25 cellular contexts compared by ENCODE assay signal in genomic region chr10:61814160-61814559, GRCh38.
DNase-seq lines count a peak whose midpoint lies in the region; ATAC-seq, FAIRE-seq and TF ChIP-seq lines count a peak whose summit lies in the region.
"Had no signal": no experiment of that assay in that cellular context is flagged by ENCODE, and none has a peak within 500 bp of the region (broad histone marks: within the 10 kb centered on the region; RNA-seq: fewer than 3 reads in every experiment).

No MANE protein-coding gene starts in this region.

- no peak for TF ChIP-seq POLR2A in A549 (IDR thresholded peaks at IDR 0.05; ENCODE audit: low read length)

- peaks cover 19% of the 10 kb centered on the region for H3K4me1 Mint-ChIP-seq in activated CD8-positive, alpha-beta memory T cell treated with anti-CD3 and anti-CD28 coated beads, Interleukin-2, amount 10 ng/mL, durations not matched to agents 7 days and 5 days
- H3K4me1 Mint-ChIP-seq: CD14-positive monocyte; CD4-positive, alpha-beta memory T cell; CD4-positive, CD25-positive, alpha-beta regulatory T cell; CD8-positive, alpha-beta memory T cell had no signal

- H3K27me3 Mint-ChIP-seq in activated CD8-positive, alpha-beta memory T cell treated with anti-CD3 and anti-CD28 coated beads, Interleukin-2, amount 10 ng/mL, durations not matched to agents 7 days and 5 days, result no peaks in the 10 kb centered on the region

- peaks cover 7% of the 10 kb centered on the region for H3K36me3 Mint-ChIP-seq in activated CD8-positive, alpha-beta memory T cell treated with anti-CD3 and anti-CD28 coated beads, Interleukin-2, amount 10 ng/mL, durations not matched to agents 7 days and 5 days
- H3K36me3 Mint-ChIP-seq: CD14-positive monocyte; CD4-positive, alpha-beta memory T cell; CD4-positive, CD25-positive, alpha-beta regulatory T cell; CD8-positive, alpha-beta memory T cell had no signal

- H3K79me2 ChIP-seq in osteoblast (ENCODE audit: insufficient read depth, low read length), result no peaks in the 10 kb centered on the region

- H4K20me1 ChIP-seq in osteoblast (ENCODE audit: insufficient read depth, low read length), result no peaks in the 10 kb centered on the region
- H4K20me1 ChIP-seq: BLaER1 had no signal

- H3K4me2 ChIP-seq in A549, result no peak overlapping the region
- H3K4me2 ChIP-seq in osteoblast (ENCODE audit: insufficient read depth, low read length), result no peak overlapping the region
- H3K4me2 ChIP-seq: BLaER1 had no signal

- no peak for ATAC-seq in activated CD8-positive, alpha-beta memory T cell treated with anti-CD3 and anti-CD28 coated beads, Interleukin-2, amount 10 ng/mL, durations not matched to agents 7 days and 5 days
- ATAC-seq in A549, result no peak
- ATAC-seq in Panc1, result no peak
- no peak for ATAC-seq in HG03378 (IDR thresholded peaks at IDR 0.05; ENCODE audit: unreplicated experiment)

- CTCF ChIA-PET in activated CD8-positive, alpha-beta memory T cell treated with anti-CD3 and anti-CD28 coated beads, Interleukin-2, amount 10 ng/mL, durations not matched to agents 7 days and 5 days (lab: Charles Lee), result interaction anchor here (1.3 to 1.4 kb wide), 2 partner anchors 21 to 64 kb away, joined by 3 to 6 read pairs; no protein-coding TSS in a partner anchor
- CTCF ChIA-PET in A549 (lab: Yijun Ruan, JAX) (interaction anchor here (1.8 kb wide), 1 partner anchor 21 kb away, joined by 6 read pairs; no protein-coding TSS in a partner anchor), Panc1 (lab: Charles Lee) (interaction anchor here (0.7 to 1.0 kb wide), 2 partner anchors 24 to 1120 kb away, joined by 3 to 13 read pairs; no protein-coding TSS in a partner anchor)

- no peak for DNase-seq in activated CD8-positive, alpha-beta memory T cell treated with anti-CD3 and anti-CD28 coated beads, Interleukin-2, amount 10 ng/mL, durations not matched to agents 7 days and 5 days
- DNase-seq in activated CD8-positive, alpha-beta memory T cell treated with anti-CD3 and anti-CD28 coated beads, Interleukin-2, amount 50 U/mL, for 4 hours, result no peak
- DNase-seq in A549 (ENCODE audit: low read depth in 1 of 2, low spot score in 1 of 2) (no peak), Panc1 (ENCODE audit: low read depth, low spot score) (no peak), osteoblast (ENCODE audit: insufficient read length, low spot score, missing footprints) (peak; percentile 4), HT-29 (ENCODE audit: low spot score) (no peak), COLO829 (ENCODE audit: low spot score) (no peak)
- DNase-seq: ACHN; BE2C; C1 segment of cervical spinal cord; Caco-2; Calu3; CD4-positive, alpha-beta memory T cell; CD4-positive, CD25-positive, alpha-beta regulatory T cell; CD8-positive, alpha-beta memory T cell; DMS79 treated with DMSO at 0.1 percent for 48 hours; GF-D8 had no signal

- no peak overlapping the region for H3K4me3 Mint-ChIP-seq in activated CD8-positive, alpha-beta memory T cell treated with anti-CD3 and anti-CD28 coated beads, Interleukin-2, amount 10 ng/mL, durations not matched to agents 7 days and 5 days
- H3K4me3 Mint-ChIP-seq: CD14-positive monocyte; CD4-positive, alpha-beta memory T cell; CD4-positive, CD25-positive, alpha-beta regulatory T cell; CD8-positive, alpha-beta memory T cell had no signal

- no peak for FAIRE-seq in A549 (lab: Jason Lieb, UNC)
- FAIRE-seq: D721Med, G401.6, GM12891, GM18507 had no signal

- no peaks in the 10 kb centered on the region for H3K27me3 ChIP-seq in Panc1 (ENCODE audit: control insufficient read depth, insufficient read depth, low read length)
- no peaks in the 10 kb centered on the region for H3K27me3 ChIP-seq in osteoblast (ENCODE audit: insufficient read depth, low read length)
- H3K27me3 ChIP-seq: BE2C, BLaER1 had no signal

- POLR2A ChIA-PET in A549 (lab: Yijun Ruan, JAX), result no interaction called here
- POLR2A ChIA-PET in Panc1 (lab: Charles Lee), result no interaction called here

- in situ Hi-C loops in Panc1 (cut with HindIII; ENCODE audit: low pct_unique_long_range_greater_than_20kb, low sequenced_read_pairs), result no loop called here

- intact Hi-C loops in Panc1 (cut with micrococcal nuclease; ENCODE audit: unreplicated experiment), result no loop called here

- no peaks in the 10 kb centered on the region for H3K9me3 Mint-ChIP-seq in activated CD8-positive, alpha-beta memory T cell treated with anti-CD3 and anti-CD28 coated beads, Interleukin-2, amount 10 ng/mL, durations not matched to agents 7 days and 5 days (ENCODE audit: low read depth)
- H3K9me3 Mint-ChIP-seq: CD4-positive, alpha-beta memory T cell; CD8-positive, alpha-beta memory T cell had no signal

- H3K4me3 ChIP-seq in A549 (no peak overlapping the region), Panc1 (ENCODE audit: low read depth in 2 of 2, low read length in 2 of 2) (no peak overlapping the region), osteoblast (ENCODE audit: insufficient read depth, low read length) (no peak overlapping the region)
- H3K4me3 ChIP-seq: BLaER1 had no signal

- H3K36me3 ChIP-seq in Panc1 (ENCODE audit: control insufficient read depth, insufficient read depth, low read length) (no peaks in the 10 kb centered on the region), osteoblast (ENCODE audit: insufficient read depth, low read length) (no peaks in the 10 kb centered on the region)
- H3K36me3 ChIP-seq: BE2C, BLaER1 had no signal

- H3K9me3 ChIP-seq in A549 (no peaks in the 10 kb centered on the region), Panc1 (ENCODE audit: control insufficient read depth, insufficient read depth, low read depth, low read length) (no peaks in the 10 kb centered on the region), osteoblast (ENCODE audit: low read depth, low read length) (no peaks in the 10 kb centered on the region)
- H3K9me3 ChIP-seq: BE2C, BLaER1, Caco-2 had no signal

- WGBS in A549 (ENCODE audit: missing lambda C conversion rate), result 91% methylated on average over 2 of the region's 2 CpGs

- TF ChIP-seq CTCF in A549 (IDR thresholded peaks at IDR 0.05) (no peak), Panc1 (IDR thresholded peaks at IDR 0.05) (no peak), osteoblast (IDR thresholded peaks at IDR 0.05; ENCODE audit: extremely low read depth, low read depth, low read length) (no peak)

- H3K4me1 ChIP-seq in A549 (no peaks in the 10 kb centered on the region), Panc1 (ENCODE audit: control insufficient read depth, insufficient read depth, low read length) (no peaks in the 10 kb centered on the region), osteoblast (ENCODE audit: insufficient read depth, low read length) (no peaks in the 10 kb centered on the region)
- H3K4me1 ChIP-seq: BE2C, BLaER1, Caco-2 had no signal

- no peak overlapping the region for H2AFZ ChIP-seq in osteoblast (ENCODE audit: low read length)

- H3K27ac Mint-ChIP-seq in activated CD8-positive, alpha-beta memory T cell treated with anti-CD3 and anti-CD28 coated beads, Interleukin-2, amount 10 ng/mL, durations not matched to agents 7 days and 5 days, result peak overlapping the region; percentile 5
- H3K27ac Mint-ChIP-seq: CD14-positive monocyte; CD4-positive, alpha-beta memory T cell; CD4-positive, CD25-positive, alpha-beta regulatory T cell had no signal

- no peak for TF ChIP-seq RAD21 in A549 (conservative IDR thresholded peaks at IDR 0.05 in 1 of 2, IDR thresholded peaks at IDR 0.05 in 1 of 2)

- no peak for TF ChIP-seq EP300 in A549 (IDR thresholded peaks at IDR 0.05)

- H3K27ac ChIP-seq in A549, result no peak overlapping the region
- peak overlapping the region; percentile 45; the same call in 1 of the 2 replicates for H3K27ac ChIP-seq in Panc1 (ENCODE audit: low read length)
- H3K27ac ChIP-seq in osteoblast (ENCODE audit: low read depth, low read length), result no peak overlapping the region
- H3K27ac ChIP-seq: 22Rv1, BLaER1 had no signal

- BruUV-seq in Panc1 (replicated peaks; lab: Mats Ljungman, UMichigan), result no TSS peak

TF ChIP-seq in A549, 52 proteins besides CTCF, POLR2A, EP300 and RAD21:
- TF ChIP-seq CBX8 (IDR thresholded peaks at IDR 0.05), result no peak
- peak; percentile 70 for TF ChIP-seq MAFK (IDR thresholded peaks at IDR 0.05; ENCODE audit: partially characterized antibody)
- TF ChIP-seq, protein P1, sequence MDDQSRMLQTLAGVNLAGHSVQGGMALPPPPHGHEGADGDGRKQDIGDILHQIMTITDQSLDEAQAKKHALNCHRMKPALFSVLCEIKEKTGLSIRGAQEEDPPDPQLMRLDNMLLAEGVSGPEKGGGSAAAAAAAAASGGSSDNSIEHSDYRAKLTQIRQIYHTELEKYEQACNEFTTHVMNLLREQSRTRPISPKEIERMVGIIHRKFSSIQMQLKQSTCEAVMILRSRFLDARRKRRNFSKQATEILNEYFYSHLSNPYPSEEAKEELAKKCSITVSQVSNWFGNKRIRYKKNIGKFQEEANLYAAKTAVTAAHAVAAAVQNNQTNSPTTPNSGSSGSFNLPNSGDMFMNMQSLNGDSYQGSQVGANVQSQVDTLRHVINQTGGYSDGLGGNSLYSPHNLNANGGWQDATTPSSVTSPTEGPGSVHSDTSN (IDR thresholded peaks at IDR 0.05), result no peak
